ENCODE assay signal across 8 cellular contexts in genomic region chr16:4768549-4769305, GRCh38. TPM values are rescaled to one million over a fixed set of nuclear protein-coding genes. Genes with fewer than 3 reads are reported as not detected.
DNase-seq lines count a peak whose midpoint lies in the region; ATAC-seq and TF ChIP-seq lines count a peak whose summit lies in the region.

No MANE protein-coding gene starts in this region.

- peak overlapping the region; percentile 86 for H3K4me3 ChIP-seq in left ventricle myocardium inferior
- H3K4me3 ChIP-seq in upper lobe of left lung = peak overlapping the region in 3 of 4 donors; percentile 87 to 99 (median 97)

- WGBS in upper lobe of left lung, 2 donors = 6 to 11% methylated on average over 19 to 45 of the region's 48 CpGs

- TF ChIP-seq POLR2A in GM10847 (IDR thresholded peaks at IDR 0.05; ENCODE audit: extremely low read depth, insufficient read length) (peak; percentile 79), upper lobe of left lung (IDR thresholded peaks at IDR 0.05) (peak in 2 of 4 donors; percentile 59 to 90)

- H3K27me3 ChIP-seq in left ventricle myocardium inferior (ENCODE audit: low read depth) (no peaks in the 10 kb centered on the region), upper lobe of left lung (no peaks in the 10 kb centered on the region)

- no peak for TF ChIP-seq CTCF in left ventricle myocardium inferior (IDR thresholded peaks at IDR 0.05; ENCODE audit: borderline replicate concordance)
- peak in 1 of 6 experiments; percentile 12 for TF ChIP-seq CTCF in upper lobe of left lung (IDR thresholded peaks at IDR 0.05)

- H3K27ac ChIP-seq in left ventricle myocardium inferior (replicated peaks) = peak overlapping the region; percentile 91
- H3K27ac ChIP-seq in upper lobe of left lung = peak overlapping the region; percentile 74 to 91 (median 90)

- peak; percentile 96 for DNase-seq in NCI-H1436 (lab: John Stamatoyannopoulos, UW)
- DNase-seq in T-helper 1 cell = peak; percentile 65 to 88 (median 73)
- peak; percentile 80 to 99 (median 95) for DNase-seq in amygdala (lab: John Stamatoyannopoulos, UW)
- peak; percentile 99 for DNase-seq in left ventricle myocardium inferior
- peak; percentile 99 for DNase-seq in posterior vena cava (ENCODE audit: low spot score)
- peak; percentile 99 to 100 for DNase-seq in upper lobe of left lung

- ATAC-seq in HG02642 (IDR thresholded peaks at IDR 0.05; ENCODE audit: poor library complexity, unreplicated experiment) (peak; percentile 68), upper lobe of left lung (ENCODE audit: low FRiP score in 2 of 2) (peak; percentile 96)

- H3K36me3 ChIP-seq in left ventricle myocardium inferior = peaks cover 15% of the 10 kb centered on the region
- peaks cover 0 to 16% (median 8%) of the 10 kb centered on the region in 4 donors for H3K36me3 ChIP-seq in upper lobe of left lung

- intact Hi-C loops in left ventricle myocardium inferior (cut with micrococcal nuclease) (no loop called here), posterior vena cava (cut with DNase I) (loop anchor here in 1 of 2 donors (10.0 kb wide), 1 partner anchor 176 kb away; no protein-coding TSS in a partner anchor)

- H3K4me1 ChIP-seq in left ventricle myocardium inferior (peaks cover 39% of the 10 kb centered on the region), upper lobe of left lung (peaks cover 26 to 38% (median 32%) of the 10 kb centered on the region in 4 donors)

- H3K9me3 ChIP-seq in left ventricle myocardium inferior (replicated peaks) = no peaks in the 10 kb centered on the region
- no peaks in the 10 kb centered on the region for H3K9me3 ChIP-seq in upper lobe of left lung

- no peak for TF ChIP-seq EP300 in upper lobe of left lung (IDR thresholded peaks at IDR 0.05)

RNA-seq across cellular contexts. Expression of gene ZNF500, which starts 1.8 kb away (rescaled TPM):
- total RNA-seq in left ventricle myocardium inferior (5.4 TPM), posterior vena cava (1 to 10 TPM; 7.9 TPM), upper lobe of left lung (10 to 100 TPM; 10.1 to 17.5 (median 13.2) TPM)

RNA-seq across cellular contexts. Expression of gene SEPTIN12, which starts 19.4 kb away (rescaled TPM):
- not detected for total RNA-seq in left ventricle myocardium inferior
- not detected for total RNA-seq in posterior vena cava
- total RNA-seq in upper lobe of left lung = not detected

RNA-seq across cellular contexts. Expression of gene SMIM22, which starts 26.4 kb away (rescaled TPM):
- not detected for total RNA-seq in left ventricle myocardium inferior
- total RNA-seq in posterior vena cava = not detected
- total RNA-seq in upper lobe of left lung = 10 to 100 TPM in 5 of 6 donors, 1 to 10 TPM in 1; 5.2 to 71.0 (median 36.6) TPM

RNA-seq across cellular contexts. Expression of gene ROGDI, which starts 33.7 kb away (rescaled TPM):
- total RNA-seq in left ventricle myocardium inferior (97.4 TPM), posterior vena cava (10 to 100 TPM; 12.9 to 23.5 TPM), upper lobe of left lung (10 to 100 TPM; 19.2 to 59.7 (median 33.1) TPM)

RNA-seq across cellular contexts. Expression of gene DNAAF8, which starts 34.4 kb away (rescaled TPM):
- total RNA-seq in left ventricle myocardium inferior (0.77 TPM), posterior vena cava (under 1 TPM; 0.32 to 0.43 TPM), upper lobe of left lung (10 to 100 TPM in 1 of 6 donors, 1 to 10 TPM in 5; 1.6 to 19.1 (median 4.3) TPM)

Comparison
In these comparisons a context has a peak if more than half of its experiments do, and no peak if none do; other contexts are left out.
1. Peak in every context shown above with its lines: DNase-seq, ATAC-seq, H3K4me3 ChIP-seq and H3K27ac ChIP-seq.